Comparison of ENCODE assay signal across 8 cellular contexts in the genomic region with DNA sequence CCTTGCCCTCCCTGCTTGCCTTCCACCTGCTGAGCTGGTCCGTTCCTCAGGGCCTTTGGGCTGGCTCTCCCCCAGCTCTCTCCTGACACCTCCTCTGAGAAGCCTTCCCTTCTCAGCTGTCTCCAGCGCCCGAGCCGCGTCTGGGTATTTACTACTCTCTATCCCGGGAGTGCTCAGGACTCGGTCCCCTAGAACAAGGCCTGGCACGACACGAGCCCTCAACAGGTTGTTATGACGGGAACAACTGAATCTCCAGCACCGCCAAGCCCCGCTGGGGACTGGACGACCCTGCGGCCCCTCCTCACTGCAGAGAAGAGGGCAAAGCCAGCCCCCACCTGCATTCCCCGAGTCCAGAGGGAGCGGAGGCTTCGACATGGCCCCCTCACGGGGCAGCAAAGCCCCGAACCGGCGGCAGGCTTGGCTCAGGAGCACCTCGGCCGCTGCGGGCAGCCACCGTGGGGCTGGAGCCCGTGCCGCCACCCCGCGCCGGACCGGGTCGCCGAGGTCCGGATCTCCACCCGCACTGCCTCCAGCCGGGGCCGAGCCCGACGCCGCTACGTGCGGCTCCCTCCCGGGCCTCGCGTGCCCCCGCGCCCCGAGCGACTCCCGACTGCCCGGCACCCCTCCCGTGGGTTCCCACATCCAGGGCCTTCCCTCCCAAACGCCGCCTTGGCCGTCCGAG. TPM values are rescaled to one million over a fixed set of nuclear protein-coding genes. Genes with fewer than 3 reads are reported as not detected.
A peak's percentile ranks its signal among the peaks of the same experiment; 100 is the strongest.
DNase-seq lines count a peak whose midpoint lies in the region; ATAC-seq, FAIRE-seq and TF ChIP-seq lines count a peak whose summit lies in the region.

No MANE protein-coding gene starts in this region.

- H4K91ac ChIP-seq in H1 (replicated peaks; ENCODE audit: insufficient read length, low read length): no peak overlapping the region

- intact Hi-C loops in aorta (cut with DNase I): loop anchor here in 1 of 2 donors (10.0 kb wide), 1 partner anchor 465 kb away; a partner anchor contains a TSS

- H3K36me3 ChIP-seq in SK-N-SH (replicated peaks in 1 of 2; ENCODE audit: control insufficient read depth in 1 of 2, insufficient read depth in 2 of 2, low read length in 1 of 2) (no peaks in the 10 kb centered on the region), H1 (ENCODE audit: control insufficient read depth in 2 of 4, insufficient read depth in 4 of 4, low read length in 3 of 4) (no peaks in the 10 kb centered on the region; a peak in 1 of 8 replicates), muscle layer of colon (ENCODE audit: insufficient read depth, low read length) (no peaks in the 10 kb centered on the region), aorta (ENCODE audit: control insufficient read depth in 1 of 2, insufficient read depth in 2 of 2, low read length in 1 of 2) (no peaks in the 10 kb centered on the region)

- H4K20me1 ChIP-seq in SK-N-SH (ENCODE audit: insufficient read depth) (peaks cover 44% of the 10 kb centered on the region), H1 (replicated peaks in 1 of 2; ENCODE audit: control insufficient read depth in 1 of 2, insufficient read depth in 2 of 2, low read length in 2 of 2) (peaks cover 5 to 14% of the 10 kb centered on the region in 2 experiments)

- H3K27ac ChIP-seq in SK-N-SH (ENCODE audit: low read depth in 2 of 2, low read length in 1 of 2): peak overlapping the region; percentile 81 to 89; a peak in 3 of 4 replicates
- no peak overlapping the region for H3K27ac ChIP-seq in H1 (ENCODE audit: low read depth, low read length)
- peak overlapping the region; percentile 89 for H3K27ac ChIP-seq in muscle layer of colon (ENCODE audit: low read depth, low read length)
- peak overlapping the region; percentile 18 to 86 for H3K27ac ChIP-seq in aorta (ENCODE audit: low read depth in 1 of 2, low read length in 2 of 2)

- H3K18ac ChIP-seq in H1 (ENCODE audit: extremely low read depth, low read length): peak overlapping the region; percentile 7; the same call in 1 of the 2 replicates

- TF ChIP-seq CTCF in GM12864 (IDR thresholded peaks at IDR 0.05; ENCODE audit: low read depth, low read length, missing control alignments): no peak
- no peak for TF ChIP-seq CTCF in HFF-Myc (IDR thresholded peaks at IDR 0.05; ENCODE audit: low read depth, low read length, missing control alignments)
- no peak for TF ChIP-seq CTCF in SK-N-SH (IDR thresholded peaks at IDR 0.05)
- TF ChIP-seq CTCF in H1 (IDR thresholded peaks at IDR 0.05; ENCODE audit: control extremely low read depth in 1 of 3, insufficient read depth in 1 of 3, low read depth in 1 of 3, low read length in 3 of 3): no peak

- CTCF ChIA-PET in SK-N-SH (lab: Yijun Ruan, JAX) (interaction anchor here (0.6 to 9.4 kb wide), 5 partner anchors 9 to 99 kb away, joined by 3 to 95 read pairs (median 4); a partner anchor contains a TSS), H1 (lab: Charles Lee; ENCODE audit: partially characterized antibody) (interaction anchor here (1.9 to 9.2 kb wide), 2 partner anchors 10 to 15 kb away, joined by 4 to 77 read pairs; no protein-coding TSS in a partner anchor)

- peaks cover 9% of the 10 kb centered on the region for H3K79me1 ChIP-seq in H1 (ENCODE audit: low read depth, low read length)

- no peak overlapping the region for H3K23ac ChIP-seq in H1 (ENCODE audit: insufficient read length)

- 4% methylated on average over 12 of the region's 56 CpGs for WGBS in SK-N-SH (ENCODE audit: low lambda C conversion rate)
- 2% methylated on average over 34 of the region's 56 CpGs; no CpG with 5 or more reads in 1 of the 2 experiments for WGBS in H1 (ENCODE audit: extremely low coverage in 1 of 2, insufficient coverage in 1 of 2, insufficient read length in 1 of 2, insufficient replicate concordance in 2 of 2, low coverage in 1 of 2, low lambda C conversion rate in 2 of 2, missing lambda C conversion rate in 1 of 2), 2 experiments
- 0 to 1% methylated on average over 30 to 56 of the region's 56 CpGs for WGBS in aorta, 2 donors

- peak overlapping the region; percentile 95; the same call in 1 of the 2 replicates for H2AFZ ChIP-seq in SK-N-SH (ENCODE audit: low read depth)
- no peak overlapping the region for H2AFZ ChIP-seq in H1 (ENCODE audit: low read length)

- H3K27me3 ChIP-seq in SK-N-SH (ENCODE audit: insufficient read depth) (no peaks in the 10 kb centered on the region), H1 (replicated peaks in 1 of 4; ENCODE audit: control insufficient read depth in 3 of 4, extremely low read depth in 1 of 4, insufficient read depth in 3 of 4, low read length in 3 of 4) (peaks cover 0 to 6% (median 1%) of the 10 kb centered on the region in 4 experiments; a peak in 1 of 7 replicates), muscle layer of colon (ENCODE audit: control insufficient read depth in 1 of 2, insufficient read depth in 2 of 2, low read length in 2 of 2) (no peaks in the 10 kb centered on the region), aorta (ENCODE audit: control insufficient read depth in 1 of 2, insufficient read depth in 2 of 2, low read length in 1 of 2) (no peaks in the 10 kb centered on the region)

- no peaks in the 10 kb centered on the region for H3K9me2 ChIP-seq in SK-N-SH

- no peak overlapping the region for H3K14ac ChIP-seq in H1 (ENCODE audit: insufficient read length)

- TF ChIP-seq RAD21 in SK-N-SH (IDR thresholded peaks at IDR 0.05; ENCODE audit: low read length) (no peak), H1 (IDR thresholded peaks at IDR 0.05 in 1 of 2, conservative IDR thresholded peaks at IDR 0.05 in 1 of 2; ENCODE audit: low read depth in 2 of 2, low read length in 2 of 2) (no peak)

- FAIRE-seq in H1 (lab: Jason Lieb, UNC): no peak

- H3K4me2 ChIP-seq in SK-N-SH: peak overlapping the region; percentile 98
- H3K4me2 ChIP-seq in H1 (ENCODE audit: insufficient read depth in 1 of 2, low read depth in 2 of 2, low read length in 2 of 2): peak overlapping the region; percentile 92 to 96

- peak overlapping the region; percentile 12 for H4K8ac ChIP-seq in H1 (ENCODE audit: extremely low read depth, insufficient read depth, low read length)

- H2BK12ac ChIP-seq in H1 (ENCODE audit: low read depth, low read length): peak overlapping the region; percentile 39; the same call in 1 of the 2 replicates

- DNase-seq in GM12864 (ENCODE audit: low read depth) (no peak), HFF-Myc (ENCODE audit: extremely low read depth, low read depth) (no peak), SK-N-SH (no peak), H1 (ENCODE audit: low read depth in 1 of 2, low spot score in 2 of 2) (peak in 1 of 2 experiments; percentile 61), aorta (peak; percentile 64 to 82), SIG-M5 (lab: John Stamatoyannopoulos, UW) (no peak), KG1 (lab: John Stamatoyannopoulos, UW) (no peak)

- H3K9ac ChIP-seq in SK-N-SH (peak overlapping the region; percentile 89), H1 (replicated peaks in 1 of 4; ENCODE audit: extremely low read depth in 1 of 4, low read depth in 3 of 4, low read length in 3 of 4) (peak overlapping the region; percentile 46 to 72 (median 65); a peak in 6 of 7 replicates), muscle layer of colon (ENCODE audit: low read length) (peak overlapping the region; percentile 63)

- H3K56ac ChIP-seq in H1 (replicated peaks; ENCODE audit: insufficient read length, low read depth, low read length): no peak overlapping the region

- no peak overlapping the region for H2BK20ac ChIP-seq in H1 (ENCODE audit: low read length)

- H3K9me3 ChIP-seq in SK-N-SH (no peaks in the 10 kb centered on the region), H1 (ENCODE audit: insufficient read depth in 2 of 2, low read depth in 1 of 2, low read length in 1 of 2) (no peaks in the 10 kb centered on the region), muscle layer of colon (ENCODE audit: low read length) (no peaks in the 10 kb centered on the region), aorta (ENCODE audit: control insufficient read depth, low read length) (no peaks in the 10 kb centered on the region)

- no peak overlapping the region for H2BK5ac ChIP-seq in H1 (ENCODE audit: low read depth, low read length)

- H3K4me1 ChIP-seq in SK-N-SH (ENCODE audit: control insufficient read depth in 1 of 2, insufficient read depth in 2 of 2, low read depth in 1 of 2, low read length in 1 of 2): peaks cover 4 to 22% of the 10 kb centered on the region in 2 experiments; a peak in 3 of 4 replicates
- H3K4me1 ChIP-seq in H1 (replicated peaks in 1 of 4; ENCODE audit: control insufficient read depth in 3 of 4, insufficient read depth in 4 of 4, low read length in 3 of 4): peaks cover 10 to 19% (median 14%) of the 10 kb centered on the region in 4 experiments
- H3K4me1 ChIP-seq in muscle layer of colon (ENCODE audit: insufficient read depth, low read length): peaks cover 23% of the 10 kb centered on the region
- no peaks in the 10 kb centered on the region for H3K4me1 ChIP-seq in aorta (ENCODE audit: control insufficient read depth in 1 of 2, insufficient read depth in 2 of 2, low read length in 2 of 2)

- no peak overlapping the region for H2AK5ac ChIP-seq in H1 (ENCODE audit: low read depth, low read length)

- H3K79me2 ChIP-seq in SK-N-SH (ENCODE audit: insufficient read depth): peaks cover 48% of the 10 kb centered on the region
- peaks cover 0 to 20% of the 10 kb centered on the region in 2 experiments; a peak in 1 of 4 replicates for H3K79me2 ChIP-seq in H1 (ENCODE audit: control insufficient read depth in 1 of 2, insufficient read depth in 2 of 2, low read length in 2 of 2)

- no peak for TF ChIP-seq POLR2A in H1 (IDR thresholded peaks at IDR 0.05; ENCODE audit: control extremely low read depth in 1 of 2, low read depth in 2 of 2, low read length in 2 of 2)

- H3K4me3 ChIP-seq in GM12864 (ENCODE audit: low read depth, low read length) (peak overlapping the region; percentile 77), HFF-Myc (replicated peaks; ENCODE audit: low read depth, low read length) (peak overlapping the region; percentile 85), SK-N-SH (ENCODE audit: low read depth in 2 of 2, low read length in 1 of 2) (peak overlapping the region; percentile 92 to 95), H1 (ENCODE audit: extremely low read depth in 1 of 4, insufficient read depth in 2 of 4, low read depth in 3 of 4, low read length in 4 of 4) (peak overlapping the region; percentile 68 to 81 (median 75)), muscle layer of colon (ENCODE audit: low read depth in 1 of 2, low read length in 2 of 2) (peak overlapping the region; percentile 52 to 90), aorta (ENCODE audit: low read length in 2 of 2) (peak overlapping the region; percentile 78 to 89)

- POLR2A ChIA-PET in SK-N-SH (lab: Yijun Ruan, JAX) (interaction anchor here (0.7 to 1.2 kb wide), 2 partner anchors 9 to 38 kb away, joined by 3 to 6 read pairs; a partner anchor contains a TSS), H1 (lab: Charles Lee; ENCODE audit: partially characterized antibody) (interaction anchor here (1.0 to 5.5 kb wide), 7 partner anchors 9 to 90 kb away, joined by 3 to 48 read pairs (median 5); a partner anchor contains a TSS)

- H2BK120ac ChIP-seq in H1 (replicated peaks; ENCODE audit: low read depth, low read length): no peak overlapping the region

- no peak overlapping the region for H3K4ac ChIP-seq in H1 (replicated peaks; ENCODE audit: insufficient read length, low read depth, low read length)

- ATAC-seq in aorta (ENCODE audit: low FRiP score): peak; percentile 33

- TF ChIP-seq EP300 in SK-N-SH (IDR thresholded peaks at IDR 0.05; ENCODE audit: borderline replicate concordance in 1 of 2, low read depth in 1 of 2, low read length in 1 of 2) (no peak), H1 (IDR thresholded peaks at IDR 0.05; ENCODE audit: borderline replicate concordance in 1 of 2, low read depth in 2 of 2, low read length in 2 of 2) (no peak)

- H2BK15ac ChIP-seq in H1 (ENCODE audit: low read length): no peak overlapping the region

- no peak overlapping the region for H4K5ac ChIP-seq in H1 (ENCODE audit: insufficient read length, low read depth, low read length)

- H3K23me2 ChIP-seq in H1 (ENCODE audit: low read depth, low read length): peaks cover 16% of the 10 kb centered on the region; the same call in 1 of the 2 replicates

- peaks cover 9% of the 10 kb centered on the region for H3F3A ChIP-seq in SK-N-SH (replicated peaks; ENCODE audit: insufficient read depth)

RNA-seq across cellular contexts. Expression of a gene that starts 0.8 kb away (rescaled TPM):
- polyA plus RNA-seq in SK-N-SH (2012; rRNA removed) (26.3 and 31.6 TPM in 2 replicates), H1 (2011; rRNA removed) (38.5 and 40.4 TPM in 2 replicates), aorta (10 to 100 TPM in 1 of 2 donors, 1 to 10 TPM in 1; 7.8 to 45.2 TPM)
- polyA plus RNA-seq in SK-N-SH (2012; cell fraction: cytosol; rRNA removed): 11.8 and 18.8 TPM in 2 replicates
- polyA plus RNA-seq in SK-N-SH (2012; cell fraction: nucleus; rRNA removed): 41.2 and 42.1 TPM in 2 replicates
- total RNA-seq in H1 (2021; fragmentation: NEBNext Ultra II Directional; extraction: Animal tissue kit (Norgen Biotek cat#: 25700)): 17.9 and 18.8 TPM in 2 replicates
- 26.2 TPM for polyA plus RNA-seq in H1 (2011; cell fraction: cytosol; rRNA removed)
- polyA plus RNA-seq in H1 (2011; cell fraction: nucleus; rRNA removed): 44.8 TPM
- 13.6 to 21.6 TPM (median 19.1 TPM) in 4 replicates for polyA plus RNA-seq in H1 (2012, experiment 1 of 2)
- polyA plus RNA-seq in H1 (2012, experiment 2 of 2): 22.5 TPM
- 16.6 TPM for polyA plus RNA-seq in H1 (2013, experiment 1 of 2)
- polyA plus RNA-seq in H1 (2013, experiment 2 of 2): 17.0 TPM
- polyA minus RNA-seq in H1 (2011; rRNA and poly(A)+ RNA removed): 17.8 and 25.6 TPM in 2 replicates
- polyA minus RNA-seq in H1 (2011; cell fraction: cytosol; rRNA and poly(A)+ RNA removed): 13.9 TPM
- 13.7 TPM for polyA minus RNA-seq in H1 (2011; cell fraction: nucleus; rRNA and poly(A)+ RNA removed)
- total RNA-seq in aorta: 10 to 100 TPM; 20.0 to 28.5 TPM

RNA-seq across cellular contexts. Expression of a gene that starts 8.5 kb away (rescaled TPM):
- polyA plus RNA-seq in SK-N-SH (2012; rRNA removed) (39.8 and 56.9 TPM in 2 replicates), H1 (2011; rRNA removed) (198 and 219 TPM in 2 replicates), aorta (1 to 10 TPM; 1.6 to 2.1 TPM)
- 18.6 and 29.9 TPM in 2 replicates for polyA plus RNA-seq in SK-N-SH (2012; cell fraction: cytosol; rRNA removed)
- polyA plus RNA-seq in SK-N-SH (2012; cell fraction: nucleus; rRNA removed): 36.3 and 41.6 TPM in 2 replicates
- total RNA-seq in H1 (2021; fragmentation: NEBNext Ultra II Directional; extraction: Animal tissue kit (Norgen Biotek cat#: 25700)): 147 and 152 TPM in 2 replicates
- 192 TPM for polyA plus RNA-seq in H1 (2011; cell fraction: cytosol; rRNA removed)
- 281 TPM for polyA plus RNA-seq in H1 (2011; cell fraction: nucleus; rRNA removed)
- polyA plus RNA-seq in H1 (2012, experiment 1 of 2): 113 to 163 TPM (median 157 TPM) in 4 replicates
- 121 TPM for polyA plus RNA-seq in H1 (2012, experiment 2 of 2)
- polyA plus RNA-seq in H1 (2013, experiment 1 of 2): 66.3 TPM
- polyA plus RNA-seq in H1 (2013, experiment 2 of 2): 61.3 TPM
- polyA minus RNA-seq in H1 (2011; rRNA and poly(A)+ RNA removed): 251 and 304 TPM in 2 replicates
- 156 TPM for polyA minus RNA-seq in H1 (2011; cell fraction: cytosol; rRNA and poly(A)+ RNA removed)
- polyA minus RNA-seq in H1 (2011; cell fraction: nucleus; rRNA and poly(A)+ RNA removed): 124 TPM
- total RNA-seq in aorta: 1 to 10 TPM; 3.5 to 5.1 TPM

RNA-seq across cellular contexts. Expression of a gene that starts 39.2 kb away (rescaled TPM):
- polyA plus RNA-seq in SK-N-SH (2012; rRNA removed) (27.5 and 28.8 TPM in 2 replicates), H1 (2011; rRNA removed) (27.6 and 32.3 TPM in 2 replicates), aorta (1 to 10 TPM; 1.3 to 1.9 TPM)
- 17.2 and 24.8 TPM in 2 replicates for polyA plus RNA-seq in SK-N-SH (2012; cell fraction: cytosol; rRNA removed)
- polyA plus RNA-seq in SK-N-SH (2012; cell fraction: nucleus; rRNA removed): 19.9 and 23.6 TPM in 2 replicates
- 31.4 and 31.6 TPM in 2 replicates for total RNA-seq in H1 (2021; fragmentation: NEBNext Ultra II Directional; extraction: Animal tissue kit (Norgen Biotek cat#: 25700))
- polyA plus RNA-seq in H1 (2011; cell fraction: cytosol; rRNA removed): 31.9 TPM
- 34.9 TPM for polyA plus RNA-seq in H1 (2011; cell fraction: nucleus; rRNA removed)
- 18.1 to 34.6 TPM (median 28.5 TPM) in 4 replicates for polyA plus RNA-seq in H1 (2012, experiment 1 of 2)
- polyA plus RNA-seq in H1 (2012, experiment 2 of 2): 24.7 TPM
- 45.7 TPM for polyA plus RNA-seq in H1 (2013, experiment 1 of 2)
- polyA plus RNA-seq in H1 (2013, experiment 2 of 2): 44.4 TPM
- 12.9 and 17.4 TPM in 2 replicates for polyA minus RNA-seq in H1 (2011; rRNA and poly(A)+ RNA removed)
- polyA minus RNA-seq in H1 (2011; cell fraction: cytosol; rRNA and poly(A)+ RNA removed): 14.2 TPM
- 13.5 TPM for polyA minus RNA-seq in H1 (2011; cell fraction: nucleus; rRNA and poly(A)+ RNA removed)
- 1 to 10 TPM; 2.2 to 4.0 TPM for total RNA-seq in aorta

Comparison
In these comparisons a context has a peak if more than half of its experiments do, and no peak if none do; other contexts are left out.
1. DNase-seq: peak in aorta (2 of 2); none in GM12864 (single experiment), HFF-Myc (single experiment), SK-N-SH (single experiment), SIG-M5 (single experiment) and KG1 (single experiment).
2. RNA of a gene that starts 8.5 kb away (polyA plus RNA-seq): 61.3 to 281 TPM in H1 and 18.6 to 56.9 TPM in SK-N-SH; 1.6 to 2.1 TPM in aorta; every median in the first group is over 4 times any median in the second.
3. RNA of a gene that starts 39.2 kb away (polyA plus RNA-seq): 18.1 to 45.7 TPM in H1 and 17.2 to 28.8 TPM in SK-N-SH; 1.3 to 1.9 TPM in aorta; every median in the first group is over 4 times any median in the second.
4. Peak in every context shown above with its lines, with median percentiles within 50 percentile points of each other: H3K4me3 ChIP-seq and H3K9ac ChIP-seq.